In genomic region chr6:162999575-163000285, GRCh38 we compare ENCODE assay signal across 22 cellular contexts.
A peak's percentile ranks its signal among the peaks of the same experiment; 100 is the strongest.
DNase-seq lines count a peak whose midpoint lies in the region; ATAC-seq and TF ChIP-seq lines count a peak whose summit lies in the region.
"Had no signal": no experiment of that assay in that cellular context is flagged by ENCODE, and none has a peak within 500 bp of the region (broad histone marks: within the 10 kb centered on the region; RNA-seq: fewer than 3 reads in every experiment).

No MANE protein-coding gene starts in this region.

- no peak overlapping the region for H3K9ac ChIP-seq in trophoblast cell (ENCODE audit: low read length)

- no peak overlapping the region for H4K91ac ChIP-seq in trophoblast cell (ENCODE audit: low read depth, low read length)

- intact Hi-C loops in ovary (cut with DNase I): no loop called here
- intact Hi-C loops in activated CD4-positive, alpha-beta T cell treated with anti-CD3 and anti-CD28 coated beads, Interleukin-2, amount 10 ng/mL, durations not matched to agents 24 days and 14 days (cut with micrococcal nuclease): no loop called here
- intact Hi-C loops in right lobe of liver (cut with DNase I): no loop called here

- H3K27me3 ChIP-seq in trophoblast cell (ENCODE audit: insufficient read depth, low read length) (no peaks in the 10 kb centered on the region), hepatocyte (no peaks in the 10 kb centered on the region), ovary (no peaks in the 10 kb centered on the region), right lobe of liver (no peaks in the 10 kb centered on the region)

- no peak overlapping the region for H2BK12ac ChIP-seq in trophoblast cell (ENCODE audit: low read length)

- ATAC-seq in right lobe of liver: no peak
- ATAC-seq: HepG2 had no signal

- H3K9me3 ChIP-seq in trophoblast cell (ENCODE audit: insufficient read depth, low read depth, low read length): no peaks in the 10 kb centered on the region
- H3K9me3 ChIP-seq in hepatocyte (ENCODE audit: low read depth): no peaks in the 10 kb centered on the region
- H3K9me3 ChIP-seq in ovary: no peaks in the 10 kb centered on the region
- H3K9me3 ChIP-seq in right lobe of liver: no peaks in the 10 kb centered on the region

- H3K79me2 ChIP-seq in trophoblast cell (ENCODE audit: control insufficient read depth, insufficient read depth, low read length, poor library complexity) (no peaks in the 10 kb centered on the region), hepatocyte (no peaks in the 10 kb centered on the region)

- H3K4me3 ChIP-seq in trophoblast cell (ENCODE audit: low read depth, low read length) (no peak overlapping the region), hepatocyte (no peak overlapping the region), ovary (no peak overlapping the region), right lobe of liver (no peak overlapping the region)
- H3K4me3 ChIP-seq: skin epidermis had no signal

- H4K20me1 ChIP-seq in hepatocyte (ENCODE audit: insufficient read depth, poor library complexity, severe bottlenecking): no peaks in the 10 kb centered on the region

- DNase-seq in EL (peak; percentile 76), RPMI7951 (ENCODE audit: low read depth) (peak; percentile 84), fibroblast of gingiva (ENCODE audit: low read depth) (peak; percentile 63), trophoblast cell (no peak), hepatocyte (ENCODE audit: low spot score) (no peak), ovary (no peak), right lobe of liver (no peak)
- DNase-seq in activated CD4-positive, alpha-beta T cell treated with anti-CD3 and anti-CD28 coated beads, Interleukin-2, amount 10 ng/mL, durations not matched to agents 24 days and 14 days: no peak
- DNase-seq: activated CD4-positive, alpha-beta T cell treated with anti-CD3 and anti-CD28 coated beads for 4 hours; activated naive CD4-positive, alpha-beta T cell; aorta; cortex of kidney; GF-D8; NCI-H1930; NCI-H446; NK-92 treated with Interleukin-12 subunit alpha and Interleukin-12 subunit beta, amount 100 ng/mL, for 24 hours; occipital lobe; stimulated activated CD4-positive, alpha-beta T cell treated with anti-CD3 and anti-CD28 coated beads, Interleukin-4, amount 100 ng/mL, for 24 hours; substantia nigra; SW 1271 had no signal

- H3K9me3 Mint-ChIP-seq in activated CD4-positive, alpha-beta T cell treated with anti-CD3 and anti-CD28 coated beads, Interleukin-2, amount 10 ng/mL, durations not matched to agents 24 days and 14 days: peaks cover 4% of the 10 kb centered on the region

- no peak for TF ChIP-seq POLR2A in ovary (IDR thresholded peaks at IDR 0.05)
- no peak for TF ChIP-seq POLR2A in right lobe of liver (IDR thresholded peaks at IDR 0.05)

- H2AFZ ChIP-seq in trophoblast cell (ENCODE audit: insufficient read depth, low read length, poor library complexity) (no peak overlapping the region), hepatocyte (no peak overlapping the region)

- no peaks in the 10 kb centered on the region for H3K36me3 ChIP-seq in trophoblast cell (ENCODE audit: control insufficient read depth in 1 of 2, insufficient read depth in 2 of 2, low read length in 2 of 2)
- no peaks in the 10 kb centered on the region for H3K36me3 ChIP-seq in hepatocyte (replicated peaks; ENCODE audit: insufficient read depth, low read depth)
- H3K36me3 ChIP-seq in ovary: no peaks in the 10 kb centered on the region
- no peaks in the 10 kb centered on the region for H3K36me3 ChIP-seq in right lobe of liver

- no peak overlapping the region for H2BK5ac ChIP-seq in trophoblast cell (ENCODE audit: low read depth, low read length, poor library complexity)

- no peak overlapping the region for H3K4me3 Mint-ChIP-seq in activated CD4-positive, alpha-beta T cell treated with anti-CD3 and anti-CD28 coated beads, Interleukin-2, amount 10 ng/mL, durations not matched to agents 24 days and 14 days

- TF ChIP-seq CTCF in hepatocyte (IDR thresholded peaks at IDR 0.05; ENCODE audit: poor library complexity): no peak
- TF ChIP-seq CTCF in ovary (IDR thresholded peaks at IDR 0.05): no peak
- no peak for TF ChIP-seq CTCF in right lobe of liver (IDR thresholded peaks at IDR 0.05)

- peak overlapping the region; percentile 38 for H4K12ac ChIP-seq in trophoblast cell (ENCODE audit: low read depth, low read length)

- no peak overlapping the region for H3K27ac Mint-ChIP-seq in activated CD4-positive, alpha-beta T cell treated with anti-CD3 and anti-CD28 coated beads, Interleukin-2, amount 10 ng/mL, durations not matched to agents 24 days and 14 days

- no peak overlapping the region for H2AK5ac ChIP-seq in trophoblast cell (ENCODE audit: low read length)

- H3K4ac ChIP-seq in trophoblast cell (ENCODE audit: low read depth, low read length): no peak overlapping the region

- H3K79me1 ChIP-seq in trophoblast cell (ENCODE audit: low read length): no peaks in the 10 kb centered on the region

- no peak overlapping the region for H3K4me2 ChIP-seq in trophoblast cell (ENCODE audit: low read length)
- no peak overlapping the region for H3K4me2 ChIP-seq in hepatocyte

- no peak overlapping the region for H2BK120ac ChIP-seq in trophoblast cell (ENCODE audit: insufficient read depth, low read length, poor library complexity)

- H3K27me3 Mint-ChIP-seq in activated CD4-positive, alpha-beta T cell treated with anti-CD3 and anti-CD28 coated beads, Interleukin-2, amount 10 ng/mL, durations not matched to agents 24 days and 14 days: no peaks in the 10 kb centered on the region

- H3K4me1 Mint-ChIP-seq in activated CD4-positive, alpha-beta T cell treated with anti-CD3 and anti-CD28 coated beads, Interleukin-2, amount 10 ng/mL, durations not matched to agents 24 days and 14 days: peaks cover 4% of the 10 kb centered on the region

- H3K27ac ChIP-seq in trophoblast cell (ENCODE audit: low read depth, low read length) (no peak overlapping the region), hepatocyte (no peak overlapping the region), ovary (no peak overlapping the region), right lobe of liver (no peak overlapping the region)

- H3K18ac ChIP-seq in trophoblast cell (ENCODE audit: low read length): no peak overlapping the region

- no peak for TF ChIP-seq EP300 in ovary (IDR thresholded peaks at IDR 0.05)

- no peak overlapping the region for H3K23ac ChIP-seq in trophoblast cell (ENCODE audit: low read length)

- no peak overlapping the region for H4K8ac ChIP-seq in trophoblast cell (ENCODE audit: low read depth, low read length)

- no peak overlapping the region for H3K14ac ChIP-seq in trophoblast cell (ENCODE audit: low read length)

- H3K4me1 ChIP-seq in trophoblast cell (ENCODE audit: control insufficient read depth in 1 of 2, insufficient read depth in 2 of 2, low read length in 2 of 2) (no peaks in the 10 kb centered on the region), hepatocyte (ENCODE audit: insufficient read depth) (no peaks in the 10 kb centered on the region), ovary (ENCODE audit: insufficient read depth) (no peaks in the 10 kb centered on the region), right lobe of liver (no peaks in the 10 kb centered on the region)

- no CpG with 5 or more reads among the region's 5 CpGs for WGBS in trophoblast cell (ENCODE audit: extremely low coverage, insufficient coverage, insufficient read length)
- WGBS in hepatocyte (ENCODE audit: low lambda C conversion rate, missing lambda C conversion rate): 82% methylated on average over 5 of the region's 5 CpGs
- 78 to 86% (median 79%) methylated on average over 5 of the region's 5 CpGs for WGBS in ovary, 3 donors
- 75% methylated on average over 3 of the region's 5 CpGs for WGBS in right lobe of liver (ENCODE audit: insufficient coverage, low coverage, low lambda C conversion rate, missing lambda C conversion rate)

- no peaks in the 10 kb centered on the region for H3K9me2 ChIP-seq in hepatocyte (replicated peaks; ENCODE audit: insufficient read depth)

- no peaks in the 10 kb centered on the region for H3K36me3 Mint-ChIP-seq in activated CD4-positive, alpha-beta T cell treated with anti-CD3 and anti-CD28 coated beads, Interleukin-2, amount 10 ng/mL, durations not matched to agents 24 days and 14 days (ENCODE audit: low read depth)

Comparison
In these comparisons a context has a peak if more than half of its experiments do, and no peak if none do; other contexts are left out.
1. DNase-seq: peak in EL (single experiment), RPMI7951 (single experiment) and fibroblast of gingiva (single experiment); none in trophoblast cell (0 of 2), hepatocyte (single experiment), ovary (0 of 5), activated CD4-positive, alpha-beta T cell treated with anti-CD3 and anti-CD28 coated beads, Interleukin-2, amount 10 ng/mL, durations not matched to agents 24 days and 14 days (single experiment) and right lobe of liver (0 of 3).